Comparison of ENCODE assay signal across 12 cellular contexts in the genomic region with DNA sequence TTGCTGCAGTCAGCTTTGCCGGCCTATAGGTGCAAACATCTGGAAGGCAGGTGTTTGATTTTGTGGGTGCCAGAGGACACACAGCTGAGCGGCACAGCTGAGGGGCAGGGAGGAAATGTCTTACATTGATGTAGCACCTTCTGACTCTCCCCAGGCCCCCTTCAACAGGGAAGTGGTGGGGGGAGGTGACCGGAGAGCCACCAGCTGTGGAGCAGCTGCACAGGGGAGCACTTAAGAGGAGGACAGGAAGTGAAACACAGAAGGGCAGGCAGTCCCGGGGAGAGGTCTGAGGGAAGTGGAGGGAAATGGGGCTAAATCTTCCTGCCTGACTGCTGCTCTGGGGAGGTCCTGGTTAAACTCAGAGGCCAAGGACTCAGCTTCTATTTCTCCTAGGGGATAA.
DNase-seq lines count a peak whose midpoint lies in the region; ATAC-seq lines count a peak whose summit lies in the region.
"Had no signal": no experiment of that assay in that cellular context is flagged by ENCODE, and none has a peak within 500 bp of the region (broad histone marks: within the 10 kb centered on the region; RNA-seq: fewer than 3 reads in every experiment).

No MANE protein-coding gene starts in this region.

- no peak overlapping the region for H3K4me3 Mint-ChIP-seq in stimulated activated memory B cell treated with anti-CD40 and anti-IgM and Interleukin-4, amounts not matched to agents 10 μg/mL and 1 μg/mL and 100 μg/mL, for 72 hours

- H3K27ac Mint-ChIP-seq in stimulated activated memory B cell treated with anti-CD40 and anti-IgM and Interleukin-4, amounts not matched to agents 10 μg/mL and 1 μg/mL and 100 μg/mL, for 72 hours, result no peak overlapping the region

- H3K9me3 Mint-ChIP-seq in stimulated activated memory B cell treated with anti-CD40 and anti-IgM and Interleukin-4, amounts not matched to agents 10 μg/mL and 1 μg/mL and 100 μg/mL, for 72 hours, result no peaks in the 10 kb centered on the region

- DNase-seq in Right ventricle myocardium inferior (ENCODE audit: missing footprints), result no peak
- DNase-seq in Right ventricle myocardium superior, result no peak
- peak; percentile 76 for DNase-seq in RPMI8226
- no peak for DNase-seq in NCI-H1436 treated with DMSO at 0.1 percent for 48 hours (lab: John Stamatoyannopoulos, UW)
- no peak for DNase-seq in NCI-H2171 treated with DMSO at 0.1 percent for 48 hours (lab: John Stamatoyannopoulos, UW)
- no peak for DNase-seq in hypothalamus (lab: John Stamatoyannopoulos, UW)
- DNase-seq: activated naive CD4-positive, alpha-beta T cell treated with Interleukin-2 at 50 U/mL for 16 hours; left cardiac atrium; NCI-H2107; occipital lobe had no signal

- H3K4me1 Mint-ChIP-seq in stimulated activated memory B cell treated with anti-CD40 and anti-IgM and Interleukin-4, amounts not matched to agents 10 μg/mL and 1 μg/mL and 100 μg/mL, for 72 hours, result peaks cover 5% of the 10 kb centered on the region

- H3K27me3 Mint-ChIP-seq in stimulated activated memory B cell treated with anti-CD40 and anti-IgM and Interleukin-4, amounts not matched to agents 10 μg/mL and 1 μg/mL and 100 μg/mL, for 72 hours, result peaks cover 23% of the 10 kb centered on the region

- ATAC-seq in Right ventricle myocardium inferior (peak; percentile 23), Right ventricle myocardium superior (ENCODE audit: poor library complexity) (no peak), HG03139 (IDR thresholded peaks at IDR 0.05; ENCODE audit: unreplicated experiment) (peak; percentile 76)
- peak; percentile 61 for ATAC-seq in stimulated activated memory B cell treated with anti-CD40 and anti-IgM and Interleukin-4, amounts not matched to agents 10 μg/mL and 1 μg/mL and 100 μg/mL, for 72 hours

- no peaks in the 10 kb centered on the region for H3K36me3 Mint-ChIP-seq in stimulated activated memory B cell treated with anti-CD40 and anti-IgM and Interleukin-4, amounts not matched to agents 10 μg/mL and 1 μg/mL and 100 μg/mL, for 72 hours

- intact Hi-C loops in Right ventricle myocardium inferior (cut with DNase I), result no loop called here
- intact Hi-C loops in Right ventricle myocardium superior (cut with DNase I), result no loop called here
